8 cellular contexts compared by ENCODE assay signal in genomic region chr19:47210689-47211316, GRCh38. TPM values are rescaled to one million over a fixed set of nuclear protein-coding genes. Genes with fewer than 3 reads are reported as not detected.
A peak's percentile ranks its signal among the peaks of the same experiment; 100 is the strongest.
DNase-seq lines count a peak whose midpoint lies in the region; ATAC-seq, FAIRE-seq and TF ChIP-seq lines count a peak whose summit lies in the region.

No MANE protein-coding gene starts in this region.

- peak overlapping the region; percentile 83 for H3K27ac Mint-ChIP-seq in activated CD8-positive, alpha-beta T cell treated with anti-CD3 and anti-CD28 coated beads for 36 hours

- no peaks in the 10 kb centered on the region for H3K23me2 ChIP-seq in H1 (ENCODE audit: low read depth, low read length)

- H3K79me2 ChIP-seq in H1 (ENCODE audit: control insufficient read depth in 1 of 2, insufficient read depth in 2 of 2, low read length in 2 of 2): no peaks in the 10 kb centered on the region

- POLR2A ChIA-PET in activated CD8-positive, alpha-beta T cell treated with anti-CD3 and anti-CD28 coated beads for 36 hours (lab: Charles Lee): interaction anchor here (0.9 to 5.0 kb wide), 14 partner anchors 10 to 97 kb away, joined by 3 to 35 read pairs (median 4); partner anchors contain the start of genes CCDC9 and ZC3H4
- POLR2A ChIA-PET in H1 (lab: Charles Lee; ENCODE audit: partially characterized antibody): interaction anchor here (0.7 to 10.6 kb wide), 25 partner anchors 9 to 79 kb away, joined by 3 to 195 read pairs (median 4); partner anchors contain the start of genes CCDC9 and SAE1

- H3K79me1 ChIP-seq in H1 (ENCODE audit: low read depth, low read length): no peaks in the 10 kb centered on the region

- no peak overlapping the region for H3K18ac ChIP-seq in H1 (ENCODE audit: extremely low read depth, low read length)

- H2BK15ac ChIP-seq in H1 (ENCODE audit: low read length): no peak overlapping the region

- peaks cover 26% of the 10 kb centered on the region for H3K36me3 Mint-ChIP-seq in activated CD8-positive, alpha-beta T cell treated with anti-CD3 and anti-CD28 coated beads for 36 hours (ENCODE audit: low read depth)

- CTCF ChIA-PET in activated CD8-positive, alpha-beta T cell treated with anti-CD3 and anti-CD28 coated beads for 36 hours (lab: Charles Lee): interaction anchor here (0.6 to 11.2 kb wide), 36 partner anchors 9 to 219 kb away, joined by 3 to 399 read pairs (median 6); partner anchors contain the start of genes CCDC9, INAFM1 and SAE1
- CTCF ChIA-PET in H1 (lab: Charles Lee; ENCODE audit: partially characterized antibody): interaction anchor here (0.6 to 11.2 kb wide), 41 partner anchors 9 to 915 kb away, joined by 3 to 303 read pairs (median 6); partner anchors contain the start of genes CCDC9 and ZC3H4

- H3K4me1 Mint-ChIP-seq in activated CD8-positive, alpha-beta T cell treated with anti-CD3 and anti-CD28 coated beads for 36 hours (ENCODE audit: low read depth): peaks cover 14% of the 10 kb centered on the region

- ATAC-seq in activated CD8-positive, alpha-beta T cell treated with anti-CD3 and anti-CD28 coated beads for 36 hours: peak; percentile 97
- peak; percentile 87 for ATAC-seq in mucosa of descending colon
- ATAC-seq in HG03045 (IDR thresholded peaks at IDR 0.05; ENCODE audit: unreplicated experiment): no peak

- in situ Hi-C loops in HAP-1 (cut with MboI; ENCODE audit: low sequenced_read_pairs): no loop called here

- no peak overlapping the region for H3K14ac ChIP-seq in H1 (ENCODE audit: insufficient read length)

- peak; percentile 83 for TF ChIP-seq CTCF in BE2C (IDR thresholded peaks at IDR 0.05; ENCODE audit: low read depth, low read length)
- peak; percentile 85 for TF ChIP-seq CTCF in activated CD8-positive, alpha-beta T cell treated with anti-CD3 and anti-CD28 coated beads for 36 hours (IDR thresholded peaks at IDR 0.05)
- peak in 2 of 3 experiments; percentile 70 to 79; a peak in 3 of 4 replicates for TF ChIP-seq CTCF in H1 (IDR thresholded peaks at IDR 0.05; ENCODE audit: control extremely low read depth in 1 of 3, insufficient read depth in 1 of 3, low read depth in 1 of 3, low read length in 3 of 3)
- TF ChIP-seq CTCF in mucosa of descending colon (IDR thresholded peaks at IDR 0.05): peak; percentile 64

- WGBS in H1 (ENCODE audit: extremely low coverage in 1 of 2, insufficient coverage in 1 of 2, insufficient read length in 1 of 2, insufficient replicate concordance in 2 of 2, low coverage in 1 of 2, low lambda C conversion rate in 2 of 2, missing lambda C conversion rate in 1 of 2), 2 experiments: 66% methylated on average over 19 of the region's 19 CpGs; no CpG with 5 or more reads in 1 of the 2 experiments

- peak; percentile 65 for FAIRE-seq in H1 (lab: Jason Lieb, UNC)

- peaks cover 0 to 2% of the 10 kb centered on the region in 2 experiments for H4K20me1 ChIP-seq in H1 (replicated peaks in 1 of 2; ENCODE audit: control insufficient read depth in 1 of 2, insufficient read depth in 2 of 2, low read length in 2 of 2)

- no peak; a peak in 1 of 3 replicates for TF ChIP-seq POLR2A in H1 (IDR thresholded peaks at IDR 0.05; ENCODE audit: control extremely low read depth in 1 of 2, low read depth in 2 of 2, low read length in 2 of 2)

- no peaks in the 10 kb centered on the region for H3K27me3 Mint-ChIP-seq in activated CD8-positive, alpha-beta T cell treated with anti-CD3 and anti-CD28 coated beads for 36 hours

- H4K8ac ChIP-seq in H1 (ENCODE audit: extremely low read depth, insufficient read depth, low read length): no peak overlapping the region

- H2BK5ac ChIP-seq in H1 (ENCODE audit: low read depth, low read length): peak overlapping the region; percentile 63; the same call in 1 of the 2 replicates

- H4K5ac ChIP-seq in H1 (ENCODE audit: insufficient read length, low read depth, low read length): no peak overlapping the region

- H3K23ac ChIP-seq in H1 (ENCODE audit: insufficient read length): no peak overlapping the region

- H3K4me1 ChIP-seq in BE2C: peaks cover 6% of the 10 kb centered on the region
- peaks cover 7% of the 10 kb centered on the region for H3K4me1 ChIP-seq in HAP-1
- peaks cover 0 to 14% (median 5%) of the 10 kb centered on the region in 4 experiments; a peak in 5 of 7 replicates for H3K4me1 ChIP-seq in H1 (replicated peaks in 1 of 4; ENCODE audit: control insufficient read depth in 3 of 4, insufficient read depth in 4 of 4, low read length in 3 of 4)
- H3K4me1 ChIP-seq in mucosa of descending colon (ENCODE audit: low read depth): peaks cover 11% of the 10 kb centered on the region

- H3K4ac ChIP-seq in H1 (replicated peaks; ENCODE audit: insufficient read length, low read depth, low read length): no peak overlapping the region

- no peak overlapping the region for H3K56ac ChIP-seq in H1 (replicated peaks; ENCODE audit: insufficient read length, low read depth, low read length)

- peak overlapping the region; percentile 47 for H4K91ac ChIP-seq in H1 (replicated peaks; ENCODE audit: insufficient read length, low read length)

- H2BK120ac ChIP-seq in H1 (replicated peaks; ENCODE audit: low read depth, low read length): no peak overlapping the region

- TF ChIP-seq RAD21 in H1 (IDR thresholded peaks at IDR 0.05 in 1 of 2, conservative IDR thresholded peaks at IDR 0.05 in 1 of 2; ENCODE audit: low read depth in 2 of 2, low read length in 2 of 2): peak; percentile 68 to 76

- peak overlapping the region; percentile 32; the same call in 1 of the 2 replicates for H2BK12ac ChIP-seq in H1 (ENCODE audit: low read depth, low read length)

- no peak overlapping the region; a peak in 1 of 7 replicates for H3K9ac ChIP-seq in H1 (replicated peaks in 1 of 4; ENCODE audit: extremely low read depth in 1 of 4, low read depth in 3 of 4, low read length in 3 of 4)

- no peak overlapping the region for H3K4me3 ChIP-seq in BE2C (ENCODE audit: low read depth, low read length)
- H3K4me3 ChIP-seq in HAP-1: no peak overlapping the region
- no peak overlapping the region for H3K4me3 ChIP-seq in H1 (ENCODE audit: extremely low read depth in 1 of 4, insufficient read depth in 2 of 4, low read depth in 3 of 4, low read length in 4 of 4)
- H3K4me3 ChIP-seq in mucosa of descending colon: no peak overlapping the region

- H2BK20ac ChIP-seq in H1 (ENCODE audit: low read length): no peak overlapping the region

- DNase-seq in BE2C (peak; percentile 80), HAP-1 (ENCODE audit: low spot score in 2 of 2) (peak; percentile 72 to 89), NCI-H82 (lab: John Stamatoyannopoulos, UW) (peak; percentile 86), H1 (ENCODE audit: low read depth in 1 of 2, low spot score in 2 of 2) (peak; percentile 60 to 88), mucosa of descending colon (peak; percentile 34 to 95 (median 62))
- DNase-seq in activated CD8-positive, alpha-beta T cell treated with anti-CD3 and anti-CD28 coated beads for 36 hours: peak; percentile 95
- DNase-seq in stimulated activated CD8-positive, alpha-beta memory T cell treated with anti-CD3 and anti-CD28 coated beads, Interleukin-7, amount 100 ng/mL, for 24 hours (ENCODE audit: low read depth): peak; percentile 73

- H3K9me3 ChIP-seq in BE2C (no peaks in the 10 kb centered on the region), HAP-1 (no peaks in the 10 kb centered on the region), H1 (ENCODE audit: insufficient read depth in 2 of 2, low read depth in 1 of 2, low read length in 1 of 2) (no peaks in the 10 kb centered on the region), mucosa of descending colon (no peaks in the 10 kb centered on the region)

- peak overlapping the region; percentile 51; the same call in 1 of the 2 replicates for H3K27ac ChIP-seq in H1 (ENCODE audit: low read depth, low read length)

- H2AK5ac ChIP-seq in H1 (ENCODE audit: low read depth, low read length): 0 out of 2 replicates have a peak overlapping the region, but pooled peaks have one; percentile 30

- H3K36me3 ChIP-seq in BE2C (peaks cover 42% of the 10 kb centered on the region), HAP-1 (replicated peaks) (peaks cover 56% of the 10 kb centered on the region), H1 (ENCODE audit: control insufficient read depth in 2 of 4, insufficient read depth in 4 of 4, low read length in 3 of 4) (peaks cover 6 to 56% (median 25%) of the 10 kb centered on the region in 4 experiments), mucosa of descending colon (ENCODE audit: low read depth) (no peaks in the 10 kb centered on the region)

- intact Hi-C loops in activated CD8-positive, alpha-beta T cell treated with anti-CD3 and anti-CD28 coated beads for 36 hours (cut with micrococcal nuclease): loop anchor here (2.0 kb wide), 1 partner anchor 34 kb away; no protein-coding TSS in a partner anchor
- intact Hi-C loops in mucosa of descending colon (cut with DNase I, micrococcal nuclease): no loop called here

- H2AFZ ChIP-seq in H1 (ENCODE audit: low read length): no peak overlapping the region

- H3K9me3 Mint-ChIP-seq in activated CD8-positive, alpha-beta T cell treated with anti-CD3 and anti-CD28 coated beads for 36 hours: no peaks in the 10 kb centered on the region

- TF ChIP-seq EP300 in H1 (IDR thresholded peaks at IDR 0.05; ENCODE audit: borderline replicate concordance in 1 of 2, low read depth in 2 of 2, low read length in 2 of 2): no peak

- H3K4me3 Mint-ChIP-seq in activated CD8-positive, alpha-beta T cell treated with anti-CD3 and anti-CD28 coated beads for 36 hours: no peak overlapping the region

- H3K27me3 ChIP-seq in BE2C: no peaks in the 10 kb centered on the region
- no peaks in the 10 kb centered on the region for H3K27me3 ChIP-seq in HAP-1 (ENCODE audit: low read depth)
- H3K27me3 ChIP-seq in H1 (replicated peaks in 1 of 4; ENCODE audit: control insufficient read depth in 3 of 4, extremely low read depth in 1 of 4, insufficient read depth in 3 of 4, low read length in 3 of 4): no peaks in the 10 kb centered on the region

- no peak overlapping the region for H3K4me2 ChIP-seq in H1 (ENCODE audit: insufficient read depth in 1 of 2, low read depth in 2 of 2, low read length in 2 of 2)

RNA-seq across cellular contexts. Expression of gene BBC3, which starts 20.2 kb away (rescaled TPM):
- polyA plus RNA-seq in BE2C (2012; ENCODE audit: insufficient read depth, insufficient read length, low read depth): 17.0 TPM
- 10 to 100 TPM; 23.2 to 26.2 TPM for total RNA-seq in activated CD8-positive, alpha-beta T cell treated with anti-CD3 and anti-CD28 coated beads for 36 hours
- 21.6 and 23.3 TPM in 2 replicates for total RNA-seq in H1 (2021; fragmentation: NEBNext Ultra II Directional; extraction: Animal tissue kit (Norgen Biotek cat#: 25700))
- polyA plus RNA-seq in H1 (2011; rRNA removed): 13.2 and 26.4 TPM in 2 replicates
- 17.9 TPM for polyA plus RNA-seq in H1 (2011; cell fraction: cytosol; rRNA removed)
- polyA plus RNA-seq in H1 (2011; cell fraction: nucleus; rRNA removed): 24.4 TPM
- 21.4 to 25.1 TPM (median 23.4 TPM) in 4 replicates for polyA plus RNA-seq in H1 (2012, experiment 1 of 2)
- 18.5 TPM for polyA plus RNA-seq in H1 (2012, experiment 2 of 2)
- polyA plus RNA-seq in H1 (2013, experiment 1 of 2): 7.7 TPM
- 7.8 TPM for polyA plus RNA-seq in H1 (2013, experiment 2 of 2)
- polyA minus RNA-seq in H1 (2011; rRNA and poly(A)+ RNA removed): 3.1 and 5.8 TPM in 2 replicates
- polyA minus RNA-seq in H1 (2011; cell fraction: cytosol; rRNA and poly(A)+ RNA removed): 18.3 TPM
- 17.6 TPM for polyA minus RNA-seq in H1 (2011; cell fraction: nucleus; rRNA and poly(A)+ RNA removed)
- 10 to 100 TPM; 18.3 to 24.9 (median 22.8) TPM for total RNA-seq in mucosa of descending colon

RNA-seq across cellular contexts. Expression of gene CCDC9, which starts 45.5 kb away (rescaled TPM):
- 21.8 TPM for polyA plus RNA-seq in BE2C (2012; ENCODE audit: insufficient read depth, insufficient read length, low read depth)
- 10 to 100 TPM; 24.4 to 27.0 TPM for total RNA-seq in activated CD8-positive, alpha-beta T cell treated with anti-CD3 and anti-CD28 coated beads for 36 hours
- total RNA-seq in H1 (2021; fragmentation: NEBNext Ultra II Directional; extraction: Animal tissue kit (Norgen Biotek cat#: 25700)): 25.7 and 29.8 TPM in 2 replicates
- polyA plus RNA-seq in H1 (2011; rRNA removed): 3.7 and 7.0 TPM in 2 replicates
- polyA plus RNA-seq in H1 (2011; cell fraction: cytosol; rRNA removed): 8.7 TPM
- polyA plus RNA-seq in H1 (2011; cell fraction: nucleus; rRNA removed): 11.6 TPM
- 18.0 to 31.1 TPM (median 28.0 TPM) in 4 replicates for polyA plus RNA-seq in H1 (2012, experiment 1 of 2)
- 17.9 TPM for polyA plus RNA-seq in H1 (2012, experiment 2 of 2)
- 13.5 TPM for polyA plus RNA-seq in H1 (2013, experiment 1 of 2)
- polyA plus RNA-seq in H1 (2013, experiment 2 of 2): 12.8 TPM
- 2.9 and 3.3 TPM in 2 replicates for polyA minus RNA-seq in H1 (2011; rRNA and poly(A)+ RNA removed)
- 4.3 TPM for polyA minus RNA-seq in H1 (2011; cell fraction: cytosol; rRNA and poly(A)+ RNA removed)
- polyA minus RNA-seq in H1 (2011; cell fraction: nucleus; rRNA and poly(A)+ RNA removed): 5.3 TPM
- 10 to 100 TPM; 33.3 to 46.9 (median 38.7) TPM for total RNA-seq in mucosa of descending colon
